15 cellular contexts compared by ENCODE assay signal in genomic region chr12:93737457-93738198, GRCh38.
DNase-seq lines count a peak whose midpoint lies in the region; ATAC-seq, FAIRE-seq and TF ChIP-seq lines count a peak whose summit lies in the region.
"Had no signal": no experiment of that assay in that cellular context is flagged by ENCODE, and none has a peak within 500 bp of the region (broad histone marks: within the 10 kb centered on the region; RNA-seq: fewer than 3 reads in every experiment).

No MANE protein-coding gene starts in this region.

- TF ChIP-seq EP300 in HepG2 (IDR thresholded peaks at IDR 0.05; ENCODE audit: low read depth in 2 of 2, low read length in 2 of 2) (no peak), HepG2 (CRISPR knock-in tag; IDR thresholded peaks at IDR 0.05; ENCODE audit: borderline replicate concordance) (no peak)

- H3K9me3 ChIP-seq in liver (ENCODE audit: control insufficient read depth in 4 of 4, low read length in 3 of 4) (no peaks in the 10 kb centered on the region), HepG2 (ENCODE audit: low read length) (no peaks in the 10 kb centered on the region), hepatocyte (ENCODE audit: low read depth) (no peaks in the 10 kb centered on the region), gastrocnemius medialis (no peaks in the 10 kb centered on the region)

- H3K27ac ChIP-seq in liver (ENCODE audit: low read depth in 1 of 2, low read length in 2 of 2) (peak overlapping the region; percentile 4 to 62), HepG2 (ENCODE audit: extremely low read length, insufficient read depth, low read length) (no peak overlapping the region), hepatocyte (peak overlapping the region; percentile 46), gastrocnemius medialis (peak overlapping the region; percentile 58 to 84 (median 72))
- H3K27ac ChIP-seq: HL-60 had no signal

- DNase-seq in HepG2 (ENCODE audit: low spot score): no peak
- DNase-seq in hepatocyte (ENCODE audit: low spot score): no peak
- DNase-seq in gastrocnemius medialis: no peak
- DNase-seq in activated CD8-positive, alpha-beta T cell treated with anti-CD3 and anti-CD28 coated beads, Interleukin-2, amount 10 ng/mL, durations not matched to agents 7 days and 5 days: no peak
- DNase-seq in stimulated activated naive CD4-positive, alpha-beta T cell (lab: John Stamatoyannopoulos, UW): no peak
- no peak for DNase-seq in RPMI8226
- DNase-seq: GDM1; NCI-H524; stimulated activated CD4-positive, alpha-beta T cell treated with anti-CD3 and anti-CD28 coated beads, Interleukin-4, amount 100 ng/mL, for 4 hours; stimulated activated naive CD4-positive, alpha-beta T cell treated with Interleukin-2 at 50 U/mL for 16 hours; T-helper 1 cell had no signal

- H3K4me2 ChIP-seq in HepG2 (ENCODE audit: low read depth, low read length) (no peak overlapping the region), hepatocyte (no peak overlapping the region)

- WGBS in liver: 57% methylated on average over 5 of the region's 5 CpGs
- WGBS in HepG2 (ENCODE audit: low lambda C conversion rate): 62% methylated on average over 5 of the region's 5 CpGs
- 71% methylated on average over 5 of the region's 5 CpGs for WGBS in hepatocyte (ENCODE audit: low lambda C conversion rate, missing lambda C conversion rate)

- H3K27me3 Mint-ChIP-seq in activated CD8-positive, alpha-beta T cell treated with anti-CD3 and anti-CD28 coated beads, Interleukin-2, amount 10 ng/mL, durations not matched to agents 7 days and 5 days (ENCODE audit: low read depth): peaks cover 3% of the 10 kb centered on the region

- H3K27me3 ChIP-seq in liver (ENCODE audit: control insufficient read depth in 4 of 4, insufficient read depth in 4 of 4, low read length in 3 of 4) (no peaks in the 10 kb centered on the region), HepG2 (ENCODE audit: control insufficient read depth in 1 of 2, insufficient read depth in 2 of 2, low read length in 2 of 2) (no peaks in the 10 kb centered on the region), hepatocyte (no peaks in the 10 kb centered on the region), gastrocnemius medialis (no peaks in the 10 kb centered on the region)

- H3K27ac Mint-ChIP-seq in activated CD8-positive, alpha-beta T cell treated with anti-CD3 and anti-CD28 coated beads, Interleukin-2, amount 10 ng/mL, durations not matched to agents 7 days and 5 days: no peak overlapping the region

- TF ChIP-seq POLR2A in HepG2 (IDR thresholded peaks at IDR 0.05; ENCODE audit: insufficient read depth in 1 of 2, low read depth in 2 of 2, low read length in 2 of 2) (no peak), gastrocnemius medialis (IDR thresholded peaks at IDR 0.05) (no peak)

- intact Hi-C loops in HepG2 (cut with micrococcal nuclease; ENCODE audit: unreplicated experiment): no loop called here
- intact Hi-C loops in gastrocnemius medialis (cut with DNase I; ENCODE audit: low total_unique reads): no loop called here

- ATAC-seq in HepG2: no peak
- no peak for ATAC-seq in gastrocnemius medialis
- no peak for ATAC-seq in activated CD8-positive, alpha-beta T cell treated with anti-CD3 and anti-CD28 coated beads, Interleukin-2, amount 10 ng/mL, durations not matched to agents 7 days and 5 days
- no peak for ATAC-seq in GM19463 (IDR thresholded peaks at IDR 0.05; ENCODE audit: unreplicated experiment)
- ATAC-seq: esophagus mucosa had no signal

- no peaks in the 10 kb centered on the region for H3K79me2 ChIP-seq in HepG2 (ENCODE audit: insufficient read depth, low read length)
- H3K79me2 ChIP-seq in hepatocyte: no peaks in the 10 kb centered on the region

- H3K4me3 Mint-ChIP-seq in activated CD8-positive, alpha-beta T cell treated with anti-CD3 and anti-CD28 coated beads, Interleukin-2, amount 10 ng/mL, durations not matched to agents 7 days and 5 days: no peak overlapping the region

- no peak for FAIRE-seq in HepG2 (lab: Jason Lieb, UNC)

- H3K36me3 Mint-ChIP-seq in activated CD8-positive, alpha-beta T cell treated with anti-CD3 and anti-CD28 coated beads, Interleukin-2, amount 10 ng/mL, durations not matched to agents 7 days and 5 days (ENCODE audit: low read depth): peaks cover 2% of the 10 kb centered on the region

- H3K36me3 ChIP-seq in liver (ENCODE audit: control insufficient read depth in 4 of 4, insufficient read depth in 3 of 4, low read depth in 1 of 4, low read length in 3 of 4) (no peaks in the 10 kb centered on the region), HepG2 (replicated peaks in 1 of 2; ENCODE audit: control insufficient read depth in 1 of 2, insufficient read depth in 2 of 2, low read length in 2 of 2) (no peaks in the 10 kb centered on the region), hepatocyte (replicated peaks; ENCODE audit: insufficient read depth, low read depth) (no peaks in the 10 kb centered on the region), gastrocnemius medialis (no peaks in the 10 kb centered on the region)

- TF ChIP-seq RAD21 in liver (IDR thresholded peaks at IDR 0.05): peak in 1 of 2 donors; percentile 16
- no peak for TF ChIP-seq RAD21 in HepG2 (CRISPR knock-in tag; IDR thresholded peaks at IDR 0.05)

- POLR2A ChIA-PET in HepG2 (lab: Yijun Ruan, JAX): no interaction called here
- POLR2A ChIA-PET in activated CD8-positive, alpha-beta T cell treated with anti-CD3 and anti-CD28 coated beads, Interleukin-2, amount 10 ng/mL, durations not matched to agents 7 days and 5 days (lab: Charles Lee): no interaction called here

- H4K20me1 ChIP-seq in HepG2 (ENCODE audit: insufficient read depth, low read length) (no peaks in the 10 kb centered on the region), hepatocyte (ENCODE audit: insufficient read depth, poor library complexity, severe bottlenecking) (no peaks in the 10 kb centered on the region)

- H2AFZ ChIP-seq in HepG2 (ENCODE audit: low read length): no peak overlapping the region
- no peak overlapping the region for H2AFZ ChIP-seq in hepatocyte

- CTCF ChIA-PET in HepG2 (lab: Yijun Ruan, JAX; ENCODE audit: low intra/inter-chr PET ratio, low total read pairs): no interaction called here
- CTCF ChIA-PET in activated CD8-positive, alpha-beta T cell treated with anti-CD3 and anti-CD28 coated beads, Interleukin-2, amount 10 ng/mL, durations not matched to agents 7 days and 5 days (lab: Charles Lee): interaction anchor here (1.0 to 1.6 kb wide), 2 partner anchors 38 to 364 kb away, joined by 4 to 7 read pairs; no protein-coding TSS in a partner anchor

- no peak for TF ChIP-seq CTCF in liver (IDR thresholded peaks at IDR 0.05; ENCODE audit: low read depth, low read length, missing input control)
- TF ChIP-seq CTCF in HepG2 (CRISPR knock-in tag; IDR thresholded peaks at IDR 0.05): no peak
- no peak for TF ChIP-seq CTCF in hepatocyte (IDR thresholded peaks at IDR 0.05; ENCODE audit: poor library complexity)
- TF ChIP-seq CTCF in gastrocnemius medialis (IDR thresholded peaks at IDR 0.05 in 4 of 5, conservative IDR thresholded peaks at IDR 0.05 in 1 of 5): no peak

- no TSS peak for BruUV-seq in HepG2 (replicated peaks; lab: Mats Ljungman, UMichigan)

- H3K4me1 ChIP-seq in liver (ENCODE audit: control insufficient read depth in 4 of 4, insufficient read depth in 4 of 4, low read length in 3 of 4): peaks cover 0 to 17% (median 7%) of the 10 kb centered on the region in 4 donors
- H3K4me1 ChIP-seq in HepG2 (ENCODE audit: insufficient read depth, low read length): peaks cover 31% of the 10 kb centered on the region
- peaks cover 12% of the 10 kb centered on the region for H3K4me1 ChIP-seq in hepatocyte (ENCODE audit: insufficient read depth)
- peaks cover 32 to 39% of the 10 kb centered on the region in 2 donors for H3K4me1 ChIP-seq in gastrocnemius medialis

- H3K9ac ChIP-seq in liver (ENCODE audit: low read depth in 1 of 2, low read length in 2 of 2) (no peak overlapping the region), HepG2 (ENCODE audit: insufficient read depth, low read depth, low read length) (no peak overlapping the region)

- peaks cover 26% of the 10 kb centered on the region for H3K4me1 Mint-ChIP-seq in activated CD8-positive, alpha-beta T cell treated with anti-CD3 and anti-CD28 coated beads, Interleukin-2, amount 10 ng/mL, durations not matched to agents 7 days and 5 days (ENCODE audit: low read depth)

- H3K4me3 ChIP-seq in liver (ENCODE audit: low read depth in 1 of 3, low read length in 3 of 3) (no peak overlapping the region), HepG2 (replicated peaks in 1 of 3; ENCODE audit: insufficient read depth in 1 of 3, low read depth in 2 of 3, low read length in 3 of 3) (no peak overlapping the region), hepatocyte (no peak overlapping the region), gastrocnemius medialis (no peak overlapping the region)

- H3K9me3 Mint-ChIP-seq in activated CD8-positive, alpha-beta T cell treated with anti-CD3 and anti-CD28 coated beads, Interleukin-2, amount 10 ng/mL, durations not matched to agents 7 days and 5 days (ENCODE audit: insufficient read depth): no peaks in the 10 kb centered on the region

- no peaks in the 10 kb centered on the region for H3K9me2 ChIP-seq in hepatocyte (replicated peaks; ENCODE audit: insufficient read depth)

- in situ Hi-C loops in HepG2 (cut with HindIII; ENCODE audit: extremely low pct_ligation_motif_present, low pct_unique_long_range_greater_than_20kb) (no loop called here), gastrocnemius medialis (cut with MboI; ENCODE audit: low sequenced_read_pairs in 4 of 4) (loop anchor here in 2 of 4 donors (10.0 to 25.0 kb wide), 2 partner anchors 53 to 150 kb away; no protein-coding TSS in a partner anchor)

TF ChIP-seq in liver, 16 proteins besides CTCF, POLR2A, EP300 and RAD21 (continues in another document):
- no peak for TF ChIP-seq HNF4G (IDR thresholded peaks at IDR 0.05)
- TF ChIP-seq HNF4A (conservative IDR thresholded peaks at IDR 0.05): no peak
- TF ChIP-seq, protein P1, sequence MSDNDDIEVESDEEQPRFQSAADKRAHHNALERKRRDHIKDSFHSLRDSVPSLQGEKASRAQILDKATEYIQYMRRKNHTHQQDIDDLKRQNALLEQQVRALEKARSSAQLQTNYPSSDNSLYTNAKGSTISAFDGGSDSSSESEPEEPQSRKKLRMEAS (IDR thresholded peaks at IDR 0.05): no peak
- no peak for TF ChIP-seq FOXA2 (IDR thresholded peaks at IDR 0.05)
- TF ChIP-seq FOXA1 (IDR thresholded peaks at IDR 0.05): no peak

TF ChIP-seq in HepG2, 621 proteins besides CTCF, POLR2A, EP300 and RAD21 (continues in another document):
- TF ChIP-seq SNAPC2 (CRISPR knock-in tag; IDR thresholded peaks at IDR 0.05) (no peak), STAG1 (CRISPR knock-in tag; IDR thresholded peaks at IDR 0.05) (no peak), KDM4B (CRISPR knock-in tag; IDR thresholded peaks at IDR 0.05) (no peak), ZNF615 (CRISPR knock-in tag; IDR thresholded peaks at IDR 0.05; ENCODE audit: borderline replicate concordance) (no peak), XBP1 (CRISPR knock-in tag; IDR thresholded peaks at IDR 0.05) (no peak), MED13 (CRISPR knock-in tag; IDR thresholded peaks at IDR 0.05) (no peak), ZBTB3 (CRISPR knock-in tag; IDR thresholded peaks at IDR 0.05; ENCODE audit: borderline replicate concordance, low read depth) (no peak), ZNF543 (CRISPR knock-in tag; IDR thresholded peaks at IDR 0.05) (no peak), ARHGAP35 (CRISPR knock-in tag; IDR thresholded peaks at IDR 0.05; ENCODE audit: borderline replicate concordance) (no peak)
